ENCODE assay signal across 9 cellular contexts in the genomic region with DNA sequence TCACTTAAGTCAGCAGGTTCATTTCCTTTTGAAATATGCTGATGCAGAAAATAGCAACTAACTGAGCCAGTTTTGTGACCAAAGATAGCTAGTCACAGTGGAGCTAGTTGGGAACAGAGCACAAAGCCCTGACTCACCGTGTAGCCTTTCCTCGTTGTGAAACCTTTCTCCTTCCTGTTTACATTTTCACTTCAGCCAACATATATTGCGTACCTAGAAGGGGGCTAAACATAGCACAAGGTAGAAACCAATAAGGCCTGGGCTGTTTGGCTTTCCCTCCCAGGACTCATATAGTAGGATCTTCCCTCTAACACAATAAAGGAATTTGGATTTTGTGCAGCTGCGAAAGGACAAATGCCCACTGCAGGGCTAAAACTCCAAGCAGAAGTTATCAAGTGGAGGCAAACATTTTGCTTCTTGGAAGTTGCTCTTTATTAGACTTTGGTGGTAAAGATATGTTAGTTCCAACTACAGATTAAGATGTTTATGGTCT. TPM values are rescaled to one million over a fixed set of nuclear protein-coding genes. Genes with fewer than 3 reads are reported as not detected.
DNase-seq lines count a peak whose midpoint lies in the region; ATAC-seq, FAIRE-seq and TF ChIP-seq lines count a peak whose summit lies in the region.
"Had no signal": no experiment of that assay in that cellular context is flagged by ENCODE, and none has a peak within 500 bp of the region (broad histone marks: within the 10 kb centered on the region; RNA-seq: fewer than 3 reads in every experiment).

No MANE protein-coding gene starts in this region.

- no peak for FAIRE-seq in astrocyte (lab: Jason Lieb, UNC)
- FAIRE-seq: G401.6 had no signal

- H4K20me1 ChIP-seq in astrocyte (ENCODE audit: insufficient read depth, low read length): no peaks in the 10 kb centered on the region

- H3K9me3 Mint-ChIP-seq in activated CD4-positive, alpha-beta T cell treated with anti-CD3 and anti-CD28 coated beads, Interleukin-2, amount 10 ng/mL, durations not matched to agents 24 days and 14 days: no peaks in the 10 kb centered on the region
- H3K9me3 Mint-ChIP-seq in astrocyte (ENCODE audit: unreplicated experiment): no peaks in the 10 kb centered on the region

- peaks cover 25% of the 10 kb centered on the region for H3K4me1 Mint-ChIP-seq in activated CD4-positive, alpha-beta T cell treated with anti-CD3 and anti-CD28 coated beads, Interleukin-2, amount 10 ng/mL, durations not matched to agents 24 days and 14 days
- H3K4me1 Mint-ChIP-seq in astrocyte (ENCODE audit: low read depth, unreplicated experiment): peaks cover 2% of the 10 kb centered on the region

- H3K27me3 Mint-ChIP-seq in activated CD4-positive, alpha-beta T cell treated with anti-CD3 and anti-CD28 coated beads, Interleukin-2, amount 10 ng/mL, durations not matched to agents 24 days and 14 days: no peaks in the 10 kb centered on the region
- H3K27me3 Mint-ChIP-seq in astrocyte (ENCODE audit: low read depth, unreplicated experiment): no peaks in the 10 kb centered on the region

- H3K27me3 ChIP-seq in astrocyte (ENCODE audit: insufficient read depth, low read length) (no peaks in the 10 kb centered on the region), lower lobe of right lung (ENCODE audit: low read depth) (no peaks in the 10 kb centered on the region), testis (no peaks in the 10 kb centered on the region), sigmoid colon (no peaks in the 10 kb centered on the region)

- H3K4me2 ChIP-seq in astrocyte (ENCODE audit: low read length): peak overlapping the region; percentile 5

- H2AFZ ChIP-seq in astrocyte (ENCODE audit: low read depth, low read length): peak overlapping the region; percentile 39

- H3K9ac ChIP-seq in astrocyte (ENCODE audit: low read length): no peak overlapping the region

- H3K36me3 Mint-ChIP-seq in activated CD4-positive, alpha-beta T cell treated with anti-CD3 and anti-CD28 coated beads, Interleukin-2, amount 10 ng/mL, durations not matched to agents 24 days and 14 days (ENCODE audit: low read depth): no peaks in the 10 kb centered on the region
- no peaks in the 10 kb centered on the region for H3K36me3 Mint-ChIP-seq in astrocyte (ENCODE audit: low read depth, unreplicated experiment)

- peak; percentile 82 for DNase-seq in activated CD4-positive, alpha-beta T cell treated with anti-CD3 and anti-CD28 coated beads, Interleukin-2, amount 10 ng/mL, durations not matched to agents 24 days and 14 days
- no peak for DNase-seq in activated CD4-positive, alpha-beta T cell treated with anti-CD3 and anti-CD28 coated beads for 4 hours
- DNase-seq in H4 (ENCODE audit: low spot score) (peak; percentile 94), LoVo (ENCODE audit: low spot score) (peak; percentile 73), astrocyte (ENCODE audit: low read depth) (peak; percentile 54), lower lobe of right lung (no peak), testis (no peak), sigmoid colon (no peak)

- H3K4me3 Mint-ChIP-seq in activated CD4-positive, alpha-beta T cell treated with anti-CD3 and anti-CD28 coated beads, Interleukin-2, amount 10 ng/mL, durations not matched to agents 24 days and 14 days: peak overlapping the region; percentile 49
- no peak overlapping the region for H3K4me3 Mint-ChIP-seq in astrocyte (ENCODE audit: unreplicated experiment)

- H3K36me3 ChIP-seq in astrocyte (ENCODE audit: insufficient read depth, low read length) (no peaks in the 10 kb centered on the region), lower lobe of right lung (no peaks in the 10 kb centered on the region), testis (ENCODE audit: low read depth, missing control alignments) (no peaks in the 10 kb centered on the region), sigmoid colon (no peaks in the 10 kb centered on the region)

- peak; percentile 95 to 96 for ATAC-seq in lower lobe of right lung

- TF ChIP-seq EP300 in sigmoid colon (IDR thresholded peaks at IDR 0.05): no peak

- WGBS in testis, 2 donors: 35 to 42% methylated on average over 4 of the region's 4 CpGs
- 26 to 27% methylated on average over 4 of the region's 4 CpGs for WGBS in sigmoid colon, 2 donors

- H3K4me3 ChIP-seq in astrocyte (ENCODE audit: insufficient read depth, low read depth, low read length): no peak overlapping the region
- no peak overlapping the region for H3K4me3 ChIP-seq in lower lobe of right lung
- peak overlapping the region in 1 of 2 donors; percentile 47 for H3K4me3 ChIP-seq in testis
- H3K4me3 ChIP-seq in sigmoid colon: no peak overlapping the region

- H3K27ac Mint-ChIP-seq in activated CD4-positive, alpha-beta T cell treated with anti-CD3 and anti-CD28 coated beads, Interleukin-2, amount 10 ng/mL, durations not matched to agents 24 days and 14 days: peak overlapping the region; percentile 82
- no peak overlapping the region for H3K27ac Mint-ChIP-seq in astrocyte (ENCODE audit: unreplicated experiment)

- H3K27ac ChIP-seq in astrocyte (ENCODE audit: low read depth, low read length): no peak overlapping the region
- H3K27ac ChIP-seq in lower lobe of right lung: peak overlapping the region; percentile 53
- peak overlapping the region in 1 of 2 donors; percentile 30 for H3K27ac ChIP-seq in testis
- peak overlapping the region in 1 of 4 donors; percentile 13 for H3K27ac ChIP-seq in sigmoid colon

- H3K79me2 ChIP-seq in astrocyte (ENCODE audit: insufficient read depth, low read length): no peaks in the 10 kb centered on the region

- TF ChIP-seq POLR2A in testis (IDR thresholded peaks at IDR 0.05): no peak
- no peak for TF ChIP-seq POLR2A in sigmoid colon (IDR thresholded peaks at IDR 0.05)

- H3K4me1 ChIP-seq in astrocyte (ENCODE audit: insufficient read depth, low read length) (no peaks in the 10 kb centered on the region), lower lobe of right lung (no peaks in the 10 kb centered on the region), testis (no peaks in the 10 kb centered on the region), sigmoid colon (no peaks in the 10 kb centered on the region)

- no peak for TF ChIP-seq CTCF in astrocyte (IDR thresholded peaks at IDR 0.05; ENCODE audit: insufficient read depth, low read depth, low read length)
- no peak for TF ChIP-seq CTCF in lower lobe of right lung (IDR thresholded peaks at IDR 0.05)
- TF ChIP-seq CTCF in testis (IDR thresholded peaks at IDR 0.05): no peak
- no peak for TF ChIP-seq CTCF in sigmoid colon (IDR thresholded peaks at IDR 0.05)

- H3K9me3 ChIP-seq in astrocyte (ENCODE audit: insufficient read depth, low read depth, low read length) (no peaks in the 10 kb centered on the region), lower lobe of right lung (no peaks in the 10 kb centered on the region), testis (no peaks in the 10 kb centered on the region), sigmoid colon (no peaks in the 10 kb centered on the region)

- intact Hi-C loops in activated CD4-positive, alpha-beta T cell treated with anti-CD3 and anti-CD28 coated beads, Interleukin-2, amount 10 ng/mL, durations not matched to agents 24 days and 14 days (cut with micrococcal nuclease): loop anchor here (1.0 kb wide), 2 partner anchors 9 to 24 kb away; no protein-coding TSS in a partner anchor
- intact Hi-C loops in lower lobe of right lung (cut with DNase I): no loop called here
- intact Hi-C loops in testis (cut with DNase I; ENCODE audit: low total_unique reads): no loop called here
- intact Hi-C loops in sigmoid colon (cut with DNase I): no loop called here

RNA-seq across cellular contexts. Expression of gene LPIN2, which starts 24.5 kb away (rescaled TPM):
- total RNA-seq in activated CD4-positive, alpha-beta T cell treated with anti-CD3 and anti-CD28 coated beads, Interleukin-2, amount 10 ng/mL, durations not matched to agents 24 days and 14 days: 111 and 118 TPM in 2 replicates
- total RNA-seq in H4 (2014; rRNA removed; shearing (Covaris generic)): 17.1 and 21.6 TPM in 2 replicates
- total RNA-seq in astrocyte (14.6 and 16.5 TPM in 2 replicates), lower lobe of right lung (51.1 TPM), testis (100 to 1,000 TPM; 109 to 141 TPM), sigmoid colon (10 to 100 TPM; 13.6 to 31.5 (median 18.0) TPM)
- polyA plus RNA-seq in testis (ENCODE audit: insufficient read depth, low read depth, low replicate concordance) (56.0 TPM), sigmoid colon (10 to 100 TPM; 16.2 to 34.9 (median 28.5) TPM)

Comparison
In these comparisons a context has a peak if more than half of its experiments do, and no peak if none do; other contexts are left out.
1. DNase-seq: peak in activated CD4-positive, alpha-beta T cell treated with anti-CD3 and anti-CD28 coated beads, Interleukin-2, amount 10 ng/mL, durations not matched to agents 24 days and 14 days (single experiment), H4 (single experiment), LoVo (single experiment) and astrocyte (single experiment); none in activated CD4-positive, alpha-beta T cell treated with anti-CD3 and anti-CD28 coated beads for 4 hours (0 of 2), lower lobe of right lung (single experiment), testis (single experiment) and sigmoid colon (single experiment).